8 cellular contexts compared by ENCODE assay signal in the genomic region with DNA sequence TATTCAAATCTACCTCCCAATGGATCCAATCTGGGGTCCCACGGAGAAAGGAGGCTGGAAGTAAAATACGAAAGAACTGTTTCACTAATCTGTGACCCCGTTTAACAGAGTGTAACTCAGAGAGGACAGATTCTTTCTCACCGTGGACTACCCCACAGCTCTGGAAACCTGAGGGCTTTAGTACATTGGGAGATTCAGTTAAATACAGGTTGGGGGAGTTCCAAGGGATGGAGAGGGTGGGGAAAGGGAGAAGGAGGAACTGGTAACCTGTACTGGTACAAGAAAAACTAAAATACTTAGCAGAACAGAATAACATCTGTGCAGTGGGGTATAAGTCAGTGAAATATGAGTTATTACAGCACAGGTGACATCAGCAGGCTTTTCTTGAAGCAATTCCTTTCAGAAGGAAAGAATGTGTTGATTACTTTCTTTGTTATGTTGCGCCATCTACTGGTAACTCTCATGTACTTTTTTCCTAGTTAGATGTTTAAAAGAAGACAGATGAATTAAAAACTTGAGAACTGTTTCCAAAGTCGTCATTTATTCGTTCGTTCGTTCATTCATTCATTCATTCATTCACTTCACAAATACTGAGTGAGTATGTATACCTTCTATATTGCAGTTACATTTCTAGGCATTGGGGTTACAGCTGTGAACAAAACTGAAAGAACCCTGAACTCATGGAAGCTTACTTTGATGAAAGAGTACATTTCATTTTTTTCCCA. TPM values are rescaled to one million over a fixed set of nuclear protein-coding genes. Genes with fewer than 3 reads are reported as not detected.
DNase-seq lines count a peak whose midpoint lies in the region; ATAC-seq and TF ChIP-seq lines count a peak whose summit lies in the region.

No MANE protein-coding gene starts in this region.

- no peak for TF ChIP-seq POLR2A in thyroid gland (IDR thresholded peaks at IDR 0.05)

- H3K36me3 ChIP-seq in kidney epithelial cell (ENCODE audit: control insufficient read depth, insufficient read depth, low read length) = no peaks in the 10 kb centered on the region
- no peaks in the 10 kb centered on the region for H3K36me3 ChIP-seq in thyroid gland

- H3K4me3 ChIP-seq in kidney epithelial cell (ENCODE audit: low read depth, low read length) = no peak overlapping the region
- no peak overlapping the region for H3K4me3 ChIP-seq in thyroid gland (replicated peaks in 1 of 3)

- peak; percentile 41 for TF ChIP-seq CTCF in kidney epithelial cell (IDR thresholded peaks at IDR 0.05; ENCODE audit: insufficient read depth, low read length, poor library complexity, severe bottlenecking)
- peak; percentile 43 to 89 (median 56) for TF ChIP-seq CTCF in thyroid gland (IDR thresholded peaks at IDR 0.05)

- 24 to 25% methylated on average over 9 of the region's 9 CpGs for WGBS in thyroid gland, 2 donors

- ATAC-seq in GM18498 (IDR thresholded peaks at IDR 0.05; ENCODE audit: unreplicated experiment) = no peak
- ATAC-seq in GM21526 (IDR thresholded peaks at IDR 0.05; ENCODE audit: low FRiP score, unreplicated experiment) = no peak

- in situ Hi-C loops in T47D (cut with HindIII; ENCODE audit: low pct_unique_long_range_greater_than_20kb, low sequenced_read_pairs) = no loop called here

- H3K9me3 ChIP-seq in thyroid gland = no peaks in the 10 kb centered on the region

- H3K27me3 ChIP-seq in kidney epithelial cell (ENCODE audit: control insufficient read depth, insufficient read depth, low read length) = no peaks in the 10 kb centered on the region
- no peaks in the 10 kb centered on the region for H3K27me3 ChIP-seq in thyroid gland

- intact Hi-C loops in thyroid gland (cut with DNase I) = loop anchor here (5.0 kb wide), 2 partner anchors 83 to 188 kb away; no protein-coding TSS in a partner anchor

- no peaks in the 10 kb centered on the region for H3K4me1 ChIP-seq in thyroid gland

- no peak overlapping the region for H3K27ac ChIP-seq in thyroid gland

- DNase-seq in DMS 273 treated with DMSO at 0.1 percent for 48 hours (lab: John Stamatoyannopoulos, UW) = peak; percentile 34
- peak; percentile 72 for DNase-seq in HS-5 (ENCODE audit: low read depth)
- peak; percentile 70 for DNase-seq in NCI-H774 (lab: John Stamatoyannopoulos, UW)
- peak; percentile 25 to 87 for DNase-seq in T47D (ENCODE audit: low read depth in 1 of 2, low spot score in 1 of 2)
- peak; percentile 29 for DNase-seq in kidney epithelial cell (ENCODE audit: low read depth)
- no peak for DNase-seq in thyroid gland

RNA-seq across cellular contexts. Expression of a gene that starts 30.0 kb away (rescaled TPM):
- total RNA-seq in kidney epithelial cell = 16.8 and 18.9 TPM in 2 replicates
- 100 to 1,000 TPM; 104 to 275 (median 142) TPM for total RNA-seq in thyroid gland

Comparison
In these comparisons a context has a peak if more than half of its experiments do, and no peak if none do; other contexts are left out.
1. DNase-seq: peak in DMS 273 treated with DMSO at 0.1 percent for 48 hours (single experiment), HS-5 (single experiment), NCI-H774 (single experiment), T47D (2 of 2) and kidney epithelial cell (single experiment); none in thyroid gland (0 of 2).